1 cellular context compared by ENCODE assay signal in genomic region chr19:51316688-51317087, GRCh38.
TF ChIP-seq lines count a peak whose summit lies in the region.

No MANE protein-coding gene starts in this region.

TF ChIP-seq in HEK293, 187 proteins besides CTCF, POLR2A, EP300 and RAD21 (continued from another document):
- 0 out of 2 replicates have a peak, but pooled peaks have one; percentile 16 for TF ChIP-seq KLF1 (tag by site-specific recombination; IDR thresholded peaks at IDR 0.05)
- no peak for TF ChIP-seq ZNF148 (tag by site-specific recombination; IDR thresholded peaks at IDR 0.05; ENCODE audit: borderline replicate concordance)
- TF ChIP-seq, protein P1, sequence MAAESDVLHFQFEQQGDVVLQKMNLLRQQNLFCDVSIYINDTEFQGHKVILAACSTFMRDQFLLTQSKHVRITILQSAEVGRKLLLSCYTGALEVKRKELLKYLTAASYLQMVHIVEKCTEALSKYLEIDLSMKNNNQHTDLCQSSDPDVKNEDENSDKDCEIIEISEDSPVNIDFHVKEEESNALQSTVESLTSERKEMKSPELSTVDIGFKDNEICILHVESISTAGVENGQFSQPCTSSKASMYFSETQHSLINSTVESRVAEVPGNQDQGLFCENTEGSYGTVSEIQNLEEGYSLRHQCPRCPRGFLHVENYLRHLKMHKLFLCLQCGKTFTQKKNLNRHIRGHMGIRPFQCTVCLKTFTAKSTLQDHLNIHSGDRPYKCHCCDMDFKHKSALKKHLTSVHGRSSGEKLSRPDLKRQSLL (tag by site-specific recombination; IDR thresholded peaks at IDR 0.05) = no peak
- TF ChIP-seq ZNF23 (tag by site-specific recombination; IDR thresholded peaks at IDR 0.05; ENCODE audit: borderline replicate concordance) = no peak
- no peak for TF ChIP-seq SALL2 (tag by site-specific recombination; IDR thresholded peaks at IDR 0.05; ENCODE audit: borderline replicate concordance)
